ENCODE assay signal across 13 cellular contexts in the genomic region with DNA sequence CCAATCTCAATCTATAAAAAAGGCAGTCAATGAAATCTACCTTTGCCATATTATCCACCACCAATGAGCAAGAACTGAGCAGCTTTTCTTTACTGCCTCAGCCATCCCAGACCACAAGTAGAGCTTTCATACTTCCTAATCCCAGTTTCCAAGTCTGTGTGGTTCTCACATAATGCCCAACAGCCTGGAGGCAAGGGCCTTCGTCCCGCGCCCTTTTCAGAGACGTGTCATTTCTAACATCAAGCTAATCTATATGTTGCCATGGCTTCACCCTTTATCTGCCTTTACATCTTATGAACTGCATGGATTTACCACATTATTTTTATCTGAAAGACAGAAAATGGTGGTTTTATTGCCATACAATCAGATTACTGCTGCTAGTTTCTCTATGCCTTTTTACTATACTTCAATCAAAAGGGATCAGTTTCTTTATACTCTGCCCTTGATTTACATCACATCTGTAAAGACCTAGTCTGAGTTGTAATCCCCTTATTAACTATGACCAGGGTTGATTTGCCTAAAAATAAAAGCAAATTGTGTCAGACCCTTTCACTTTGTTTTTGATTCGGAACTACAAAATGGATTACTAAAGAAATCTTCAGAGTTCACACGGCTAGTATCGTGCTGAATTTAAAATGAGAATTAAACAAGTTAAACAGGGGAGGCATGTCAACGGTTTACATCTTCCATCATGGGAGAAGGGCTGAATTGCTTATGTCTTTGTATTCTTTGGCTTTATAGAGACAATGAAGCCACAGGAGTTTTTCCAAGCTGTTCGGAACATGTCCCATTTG. TPM values are rescaled to one million over a fixed set of nuclear protein-coding genes. Genes with fewer than 3 reads are reported as not detected.
DNase-seq lines count a peak whose midpoint lies in the region; ATAC-seq and TF ChIP-seq lines count a peak whose summit lies in the region.
"Had no signal": no experiment of that assay in that cellular context is flagged by ENCODE, and none has a peak within 500 bp of the region (broad histone marks: within the 10 kb centered on the region; RNA-seq: fewer than 3 reads in every experiment).

No MANE protein-coding gene starts in this region.

- H3K9ac ChIP-seq in H9 (ENCODE audit: extremely low read depth, insufficient read length, low read length), result no peak overlapping the region

- no peak overlapping the region for H2AK5ac ChIP-seq in H9 (ENCODE audit: insufficient read length, low read length)

- no peak overlapping the region for H3T11ph ChIP-seq in H9 (ENCODE audit: low read length)

- no peak overlapping the region for H2AFZ ChIP-seq in H9 (ENCODE audit: low read length)

- H3K79me1 ChIP-seq in H9 (ENCODE audit: insufficient read depth, low read depth, low read length, poor library complexity, severe bottlenecking), result no peaks in the 10 kb centered on the region

- no peak for TF ChIP-seq CTCF in H9 (conservative IDR thresholded peaks at IDR 0.05)
- TF ChIP-seq CTCF in WTC11 (IDR thresholded peaks at IDR 0.05), result no peak
- TF ChIP-seq CTCF in foreskin keratinocyte (conservative IDR thresholded peaks at IDR 0.05), result no peak
- TF ChIP-seq CTCF in progenitor cell of endocrine pancreas (IDR thresholded peaks at IDR 0.05; ENCODE audit: unreplicated experiment), result no peak

- DNase-seq in H9 (no peak), WTC11 (ENCODE audit: low spot score) (no peak), foreskin keratinocyte (no peak), progenitor cell of endocrine pancreas (ENCODE audit: low spot score, unreplicated experiment) (no peak), dermis blood vessel endothelial cell (no peak)
- no peak for DNase-seq in activated CD4-positive, alpha-beta T cell treated with anti-CD3 and anti-CD28 coated beads, Interleukin-2, amount 50 U/mL, for 48 hours
- DNase-seq: brain microvascular endothelial cell, EL, naive B cell, NCI-H187 had no signal

- POLR2A ChIA-PET in WTC11 (lab: Charles Lee), result interaction anchor here (0.6 kb wide), 1 partner anchor 108 kb away, joined by 5 read pairs; no protein-coding TSS in a partner anchor

- peaks cover 39% of the 10 kb centered on the region for H3K27me3 Mint-ChIP-seq in H9 (ENCODE audit: low read depth)
- peaks cover 8% of the 10 kb centered on the region for H3K27me3 Mint-ChIP-seq in WTC11 (ENCODE audit: low read depth)
- no peaks in the 10 kb centered on the region for H3K27me3 Mint-ChIP-seq in progenitor cell of endocrine pancreas

- H3K4me1 ChIP-seq in H9 (ENCODE audit: insufficient read depth, low read length), result peaks cover 31% of the 10 kb centered on the region
- H3K4me1 ChIP-seq in foreskin keratinocyte, result peaks cover 51% of the 10 kb centered on the region

- no peak overlapping the region for H2BK120ac ChIP-seq in H9 (ENCODE audit: low read depth, low read length, poor library complexity, severe bottlenecking)

- H3K9me3 Mint-ChIP-seq in H9 (no peaks in the 10 kb centered on the region; a peak in 1 of 5 replicates), WTC11 (no peaks in the 10 kb centered on the region), progenitor cell of endocrine pancreas (ENCODE audit: low read depth) (no peaks in the 10 kb centered on the region)
- H3K9me3 Mint-ChIP-seq: naive B cell had no signal

- no peak overlapping the region for H3K23ac ChIP-seq in H9 (ENCODE audit: insufficient read length, low read depth, low read length)

- H4K8ac ChIP-seq in H9 (replicated peaks; ENCODE audit: insufficient read length, low read depth, low read length), result no peak overlapping the region

- peak overlapping the region; percentile 10 to 28; a peak in 2 of 5 replicates for H3K4me3 Mint-ChIP-seq in H9
- peak overlapping the region; percentile 48 for H3K4me3 Mint-ChIP-seq in WTC11
- peak overlapping the region; percentile 90 for H3K4me3 Mint-ChIP-seq in progenitor cell of endocrine pancreas (ENCODE audit: low read depth)
- H3K4me3 Mint-ChIP-seq: naive B cell had no signal

- H3K27ac ChIP-seq in H9 (ENCODE audit: insufficient read length, low read depth, low read length) (no peak overlapping the region), foreskin keratinocyte (peak overlapping the region; percentile 80)
- H3K27ac ChIP-seq: brain microvascular endothelial cell had no signal

- H4K91ac ChIP-seq in H9 (ENCODE audit: insufficient read length, low read depth, low read length), result no peak overlapping the region

- no peak overlapping the region for H2BK15ac ChIP-seq in H9 (ENCODE audit: low read depth, low read length)

- no peak for ATAC-seq in WTC11
- ATAC-seq in foreskin keratinocyte, result no peak
- ATAC-seq in GM19463 (IDR thresholded peaks at IDR 0.05; ENCODE audit: unreplicated experiment), result no peak
- ATAC-seq in GM18867 (IDR thresholded peaks at IDR 0.05; ENCODE audit: unreplicated experiment), result no peak
- ATAC-seq: K562 had no signal

- H3K18ac ChIP-seq in H9 (ENCODE audit: insufficient read length, low read depth, low read length), result no peak overlapping the region

- H3K36me3 Mint-ChIP-seq in H9 (ENCODE audit: insufficient read depth in 1 of 3, low read depth in 3 of 3) (no peaks in the 10 kb centered on the region), WTC11 (no peaks in the 10 kb centered on the region), progenitor cell of endocrine pancreas (ENCODE audit: insufficient read depth) (no peaks in the 10 kb centered on the region)

- H4K5ac ChIP-seq in H9 (ENCODE audit: insufficient read length, low read depth, low read length), result no peak overlapping the region

- H3K27me3 ChIP-seq in H9 (ENCODE audit: insufficient read depth, low read length), result peaks cover 5% of the 10 kb centered on the region; the same call in 1 of the 2 replicates
- H3K27me3 ChIP-seq in foreskin keratinocyte, result no peaks in the 10 kb centered on the region
- H3K27me3 ChIP-seq: brain microvascular endothelial cell had no signal

- H3K23me2 ChIP-seq in H9 (ENCODE audit: insufficient read length, low read depth, low read length, poor library complexity, severe bottlenecking), result peaks cover 14% of the 10 kb centered on the region

- no peak overlapping the region for H2BK5ac ChIP-seq in H9 (ENCODE audit: insufficient read length, low read length)

- H4K20me1 ChIP-seq in H9 (ENCODE audit: control insufficient read depth, insufficient read depth, insufficient read length), result no peaks in the 10 kb centered on the region

- CTCF ChIA-PET in WTC11 (lab: Charles Lee), result interaction anchor here (0.8 to 1.7 kb wide), 3 partner anchors 13 to 615 kb away, joined by 3 read pairs; no protein-coding TSS in a partner anchor

- H3K27ac Mint-ChIP-seq in H9 (peak overlapping the region; percentile 24 to 82 (median 66); a peak in 5 of 7 replicates), WTC11 (peak overlapping the region; percentile 82), progenitor cell of endocrine pancreas (peak overlapping the region; percentile 84)
- H3K27ac Mint-ChIP-seq: naive B cell had no signal

- no peaks in the 10 kb centered on the region for H3K9me3 ChIP-seq in H9 (ENCODE audit: control insufficient read depth, low read depth, low read length)

- H2BK20ac ChIP-seq in H9 (ENCODE audit: low read depth, low read length, poor library complexity, severe bottlenecking), result no peak overlapping the region

- no peak overlapping the region for H2BK12ac ChIP-seq in H9 (ENCODE audit: insufficient read length, low read depth, low read length)

- H3K56ac ChIP-seq in H9 (ENCODE audit: insufficient read length, low read depth, low read length), result no peak overlapping the region

- no peak overlapping the region for H3K4ac ChIP-seq in H9 (ENCODE audit: low read depth, low read length)

- peaks cover 7% of the 10 kb centered on the region; the same call in 1 of the 2 replicates for H3K79me2 ChIP-seq in H9 (ENCODE audit: insufficient read depth, low read length)

- H3K14ac ChIP-seq in H9 (ENCODE audit: insufficient read depth, low read length), result no peak overlapping the region

- H3K4me2 ChIP-seq in H9 (ENCODE audit: insufficient read depth, insufficient read length, low read length), result peak overlapping the region; percentile 17

- peaks cover 81 to 84% of the 10 kb centered on the region in 2 experiments for H3K4me1 Mint-ChIP-seq in H9
- H3K4me1 Mint-ChIP-seq in WTC11, result peaks cover 78% of the 10 kb centered on the region
- peaks cover 70% of the 10 kb centered on the region for H3K4me1 Mint-ChIP-seq in progenitor cell of endocrine pancreas (ENCODE audit: low read depth)

- WGBS in H9 (ENCODE audit: extremely low coverage, insufficient read length, low lambda C conversion rate), result no CpG with 5 or more reads among the region's 9 CpGs

TF ChIP-seq in WTC11, 78 proteins besides CTCF, POLR2A, EP300 and RAD21 (continues in another document):
- no peak for TF ChIP-seq TCF7 (CRISPR knock-in tag; IDR thresholded peaks at IDR 0.05; ENCODE audit: low read depth)
- TF ChIP-seq, protein P1, sequence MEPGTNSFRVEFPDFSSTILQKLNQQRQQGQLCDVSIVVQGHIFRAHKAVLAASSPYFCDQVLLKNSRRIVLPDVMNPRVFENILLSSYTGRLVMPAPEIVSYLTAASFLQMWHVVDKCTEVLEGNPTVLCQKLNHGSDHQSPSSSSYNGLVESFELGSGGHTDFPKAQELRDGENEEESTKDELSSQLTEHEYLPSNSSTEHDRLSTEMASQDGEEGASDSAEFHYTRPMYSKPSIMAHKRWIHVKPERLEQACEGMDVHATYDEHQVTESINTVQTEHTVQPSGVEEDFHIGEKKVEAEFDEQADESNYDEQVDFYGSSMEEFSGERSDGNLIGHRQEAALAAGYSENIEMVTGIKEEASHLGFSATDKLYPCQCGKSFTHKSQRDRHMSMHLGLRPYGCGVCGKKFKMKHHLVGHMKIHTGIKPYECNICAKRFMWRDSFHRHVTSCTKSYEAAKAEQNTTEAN (CRISPR knock-in tag; IDR thresholded peaks at IDR 0.05), result no peak

RNA-seq across cellular contexts. Expression of a gene that starts 5.8 kb away (rescaled TPM):
- total RNA-seq in H9 (2021), result 12.7 and 12.9 TPM in 2 replicates
- 14.9 to 15.9 TPM (median 15.0 TPM) in 3 replicates for total RNA-seq in WTC11 (2021)
- total RNA-seq in foreskin keratinocyte, result 65.1 and 66.2 TPM in 2 replicates
- polyA plus RNA-seq in foreskin keratinocyte, result 21.9 and 23.7 TPM in 2 replicates
- total RNA-seq in progenitor cell of endocrine pancreas, result 44.2 and 50.8 TPM in 2 replicates
- 60.1 and 121 TPM in 2 replicates for total RNA-seq in dermis blood vessel endothelial cell

RNA-seq across cellular contexts. Expression of a gene that starts 38.3 kb away (rescaled TPM):
- total RNA-seq in H9 (2021), result 96.9 and 100 TPM in 2 replicates
- 115 to 130 TPM (median 125 TPM) in 3 replicates for total RNA-seq in WTC11 (2021)
- total RNA-seq in foreskin keratinocyte, result 43.8 and 50.2 TPM in 2 replicates
- polyA plus RNA-seq in foreskin keratinocyte, result 25.3 and 31.0 TPM in 2 replicates
- 148 and 149 TPM in 2 replicates for total RNA-seq in progenitor cell of endocrine pancreas
- total RNA-seq in dermis blood vessel endothelial cell, result 51.0 and 71.6 TPM in 2 replicates

Comparison
In these comparisons a context has a peak if more than half of its experiments do, and no peak if none do; other contexts are left out.
1. H3K4me3 Mint-ChIP-seq: peak in every context shown above with its lines; median percentile 90 in progenitor cell of endocrine pancreas; 48 in WTC11; 19 in H9.